In genomic region chr17:65489413-65490170, GRCh38 we compare ENCODE assay signal across 14 cellular contexts.
"Had no signal": no experiment of that assay in that cellular context is flagged by ENCODE, and none has a peak within 500 bp of the region (broad histone marks: within the 10 kb centered on the region; RNA-seq: fewer than 3 reads in every experiment).

No MANE protein-coding gene starts in this region.

- H3K4me1 Mint-ChIP-seq: stimulated activated effector memory CD8-positive, alpha-beta T cell treated with anti-CD3 and anti-CD28 coated beads, Interleukin-12 subunit alpha, Interleukin-12 subunit beta, amount 100 ng/mL, for 72 hours had no signal

- H3K36me3 Mint-ChIP-seq: naive thymus-derived CD4-positive, alpha-beta T cell; stimulated activated effector memory CD8-positive, alpha-beta T cell treated with anti-CD3 and anti-CD28 coated beads, Interleukin-12 subunit alpha, Interleukin-12 subunit beta, amount 100 ng/mL, for 72 hours had no signal

- H3K4me1 ChIP-seq: adrenal gland, parathyroid adenoma, vagina had no signal

- H3K9ac ChIP-seq: parathyroid adenoma had no signal

- ATAC-seq: left cardiac atrium; naive thymus-derived CD4-positive, alpha-beta T cell; stimulated activated effector memory CD8-positive, alpha-beta T cell treated with anti-CD3 and anti-CD28 coated beads, Interleukin-12 subunit alpha, Interleukin-12 subunit beta, amount 100 ng/mL, for 72 hours had no signal

- H3K9me3 ChIP-seq: adrenal gland, thyroid gland, vagina had no signal

- DNase-seq: activated CD4-positive, alpha-beta T cell treated with anti-CD3 and anti-CD28 coated beads, Interleukin-2, amount 10 ng/mL, durations not matched to agents 24 days and 14 days; activated naive CD4-positive, alpha-beta T cell treated with anti-CD3 and anti-CD28 coated beads, Interleukin-2, amount 50 U/mL, for 16 hours; activated T-cell treated with anti-CD3 and anti-CD28 coated beads for 4 hours; adrenal gland; left cardiac atrium; naive thymus-derived CD4-positive, alpha-beta T cell; T-helper 1 cell; thyroid gland had no signal

- H2AFZ ChIP-seq: parathyroid adenoma had no signal

- H3K9me3 Mint-ChIP-seq: dendritic cell treated with granulocyte-macrophage colony-stimulating factor and Interleukin-4, amounts not matched to agents 40 ng/mL and 50 ng/mL, for 4 days; stimulated activated effector memory CD8-positive, alpha-beta T cell treated with anti-CD3 and anti-CD28 coated beads, Interleukin-12 subunit alpha, Interleukin-12 subunit beta, amount 100 ng/mL, for 72 hours had no signal

- H3K27ac Mint-ChIP-seq: activated CD4-positive, alpha-beta T cell treated with anti-CD3 and anti-CD28 coated beads, Interleukin-2, amount 10 ng/mL, durations not matched to agents 24 days and 14 days; dendritic cell treated with granulocyte-macrophage colony-stimulating factor and Interleukin-4, amounts not matched to agents 40 ng/mL and 50 ng/mL, for 4 days; stimulated activated effector memory CD8-positive, alpha-beta T cell treated with anti-CD3 and anti-CD28 coated beads, Interleukin-12 subunit alpha, Interleukin-12 subunit beta, amount 100 ng/mL, for 72 hours had no signal

- H3K4me3 Mint-ChIP-seq: activated CD4-positive, alpha-beta T cell treated with anti-CD3 and anti-CD28 coated beads, Interleukin-2, amount 10 ng/mL, durations not matched to agents 24 days and 14 days; dendritic cell treated with granulocyte-macrophage colony-stimulating factor and Interleukin-4, amounts not matched to agents 40 ng/mL and 50 ng/mL, for 4 days; naive thymus-derived CD4-positive, alpha-beta T cell; stimulated activated effector memory CD8-positive, alpha-beta T cell treated with anti-CD3 and anti-CD28 coated beads, Interleukin-12 subunit alpha, Interleukin-12 subunit beta, amount 100 ng/mL, for 72 hours had no signal

- H3K4me3 ChIP-seq: adrenal gland, lung, thyroid gland, vagina had no signal

- H3K79me2 ChIP-seq: parathyroid adenoma had no signal

- H3K27me3 ChIP-seq: adrenal gland, thyroid gland, vagina had no signal

- H3K27ac ChIP-seq: adrenal gland, parathyroid adenoma, thyroid gland, vagina, VCaP had no signal
